10 cellular contexts compared by ENCODE assay signal in the genomic region with DNA sequence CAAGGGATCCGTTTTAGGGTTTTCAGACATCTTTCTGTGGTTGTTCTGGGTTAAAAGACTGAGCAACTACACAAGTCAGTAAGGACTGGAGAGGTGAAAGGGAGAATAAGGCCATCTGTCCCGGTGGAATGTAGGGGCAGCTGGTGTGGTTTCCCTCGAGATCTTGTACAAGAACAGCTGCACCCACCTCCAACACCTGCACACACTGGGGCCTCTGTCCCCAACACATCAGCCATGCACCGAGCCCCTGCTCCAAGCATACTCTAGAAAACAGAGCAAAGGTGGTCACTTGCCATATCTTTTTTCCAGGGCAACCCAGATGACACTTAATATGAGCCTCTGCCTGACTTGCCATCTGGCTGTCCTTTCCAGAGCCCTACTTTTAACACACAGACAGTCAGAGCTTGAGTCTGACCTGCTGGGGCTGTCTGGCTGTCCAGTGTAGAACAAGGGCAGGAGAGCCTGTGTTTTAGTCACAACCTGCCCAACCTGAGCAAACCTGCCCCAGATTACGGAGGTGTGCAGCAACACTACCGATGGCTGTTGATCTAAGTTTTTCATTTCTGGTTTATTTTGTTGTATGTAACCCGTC. TPM values are rescaled to one million over a fixed set of nuclear protein-coding genes. Genes with fewer than 3 reads are reported as not detected.
DNase-seq lines count a peak whose midpoint lies in the region; ATAC-seq and TF ChIP-seq lines count a peak whose summit lies in the region.
"Had no signal": no experiment of that assay in that cellular context is flagged by ENCODE, and none has a peak within 500 bp of the region (broad histone marks: within the 10 kb centered on the region; RNA-seq: fewer than 3 reads in every experiment).

No MANE protein-coding gene starts in this region.

- TF ChIP-seq CTCF in gastrocnemius medialis (IDR thresholded peaks at IDR 0.05 in 4 of 5, conservative IDR thresholded peaks at IDR 0.05 in 1 of 5): no peak
- TF ChIP-seq CTCF in vagina (IDR thresholded peaks at IDR 0.05): no peak
- no peak for TF ChIP-seq CTCF in Calu3 (IDR thresholded peaks at IDR 0.05; ENCODE audit: unreplicated experiment)

- BruUV-seq in Calu3 (replicated peaks; lab: Mats Ljungman, UMichigan): no TSS peak

- intact Hi-C loops in dendritic cell treated with granulocyte-macrophage colony-stimulating factor and Interleukin-4, amounts not matched to agents 40 ng/mL and 50 ng/mL, for 4 days (cut with micrococcal nuclease): loop anchor here (2.0 kb wide), 1 partner anchor 15 kb away; no protein-coding TSS in a partner anchor
- intact Hi-C loops in gastrocnemius medialis (cut with DNase I; ENCODE audit: low total_unique reads): no loop called here
- intact Hi-C loops in vagina (cut with DNase I): no loop called here
- intact Hi-C loops in Calu3 (cut with micrococcal nuclease; ENCODE audit: unreplicated experiment): no loop called here

- peaks cover 0 to 78% of the 10 kb centered on the region in 2 donors for H3K36me3 ChIP-seq in gastrocnemius medialis
- peaks cover 5 to 92% of the 10 kb centered on the region in 2 donors for H3K36me3 ChIP-seq in vagina

- in situ Hi-C loops in gastrocnemius medialis (cut with MboI; ENCODE audit: low sequenced_read_pairs in 4 of 4): no loop called here

- peak; percentile 73 to 88 for ATAC-seq in gastrocnemius medialis
- ATAC-seq: stimulated activated memory B cell treated with anti-CD40 and anti-IgM and Interleukin-4, amounts not matched to agents 10 μg/mL and 1 μg/mL and 100 μg/mL, for 72 hours had no signal

- peak overlapping the region; percentile 78 for H3K27ac Mint-ChIP-seq in dendritic cell treated with granulocyte-macrophage colony-stimulating factor and Interleukin-4, amounts not matched to agents 40 ng/mL and 50 ng/mL, for 4 days
- no peak overlapping the region for H3K27ac Mint-ChIP-seq in Calu3 (ENCODE audit: unreplicated experiment)
- H3K27ac Mint-ChIP-seq: natural killer cell treated with Interleukin-12 subunit alpha and Interleukin-12 subunit beta and Interleukin-15 and Interleukin-18, amount 100 ng/mL, for 72 hours; stimulated activated memory B cell treated with anti-CD40 and anti-IgM and Interleukin-4, amounts not matched to agents 10 μg/mL and 1 μg/mL and 100 μg/mL, for 72 hours had no signal

- peaks cover 100% of the 10 kb centered on the region for H3K36me3 Mint-ChIP-seq in dendritic cell treated with granulocyte-macrophage colony-stimulating factor and Interleukin-4, amounts not matched to agents 40 ng/mL and 50 ng/mL, for 4 days (ENCODE audit: low read depth)
- H3K36me3 Mint-ChIP-seq in Calu3 (ENCODE audit: insufficient read depth, unreplicated experiment): peaks cover 12% of the 10 kb centered on the region

- H3K4me3 ChIP-seq in gastrocnemius medialis (peak overlapping the region in 1 of 4 donors; percentile 43), vagina (no peak overlapping the region)

- peak overlapping the region; percentile 35 for H3K4me3 Mint-ChIP-seq in dendritic cell treated with granulocyte-macrophage colony-stimulating factor and Interleukin-4, amounts not matched to agents 40 ng/mL and 50 ng/mL, for 4 days
- no peak overlapping the region for H3K4me3 Mint-ChIP-seq in Calu3 (ENCODE audit: low read depth, unreplicated experiment)
- H3K4me3 Mint-ChIP-seq: natural killer cell treated with Interleukin-12 subunit alpha and Interleukin-12 subunit beta and Interleukin-15 and Interleukin-18, amount 100 ng/mL, for 72 hours; stimulated activated memory B cell treated with anti-CD40 and anti-IgM and Interleukin-4, amounts not matched to agents 10 μg/mL and 1 μg/mL and 100 μg/mL, for 72 hours had no signal

- DNase-seq in NAMALWA (ENCODE audit: low spot score) (peak; percentile 49), gastrocnemius medialis (peak in 1 of 2 donors; percentile 77), vagina (ENCODE audit: extremely low spot score in 2 of 2) (no peak), Calu3 (no peak)
- DNase-seq: DMS79, NCI-H1417 treated with DMSO at 0.1 percent for 48 hours, T-helper 2 cell had no signal

- TF ChIP-seq POLR2A in gastrocnemius medialis (IDR thresholded peaks at IDR 0.05) (no peak), vagina (IDR thresholded peaks at IDR 0.05) (no peak)

- peaks cover 61% of the 10 kb centered on the region for H3K4me1 Mint-ChIP-seq in dendritic cell treated with granulocyte-macrophage colony-stimulating factor and Interleukin-4, amounts not matched to agents 40 ng/mL and 50 ng/mL, for 4 days (ENCODE audit: low read depth)
- H3K4me1 Mint-ChIP-seq in Calu3 (ENCODE audit: low read depth, unreplicated experiment): no peaks in the 10 kb centered on the region

- H3K27me3 Mint-ChIP-seq in dendritic cell treated with granulocyte-macrophage colony-stimulating factor and Interleukin-4, amounts not matched to agents 40 ng/mL and 50 ng/mL, for 4 days: no peaks in the 10 kb centered on the region
- no peaks in the 10 kb centered on the region for H3K27me3 Mint-ChIP-seq in Calu3 (ENCODE audit: unreplicated experiment)
- H3K27me3 Mint-ChIP-seq: natural killer cell treated with Interleukin-12 subunit alpha and Interleukin-12 subunit beta and Interleukin-15 and Interleukin-18, amount 100 ng/mL, for 72 hours; stimulated activated memory B cell treated with anti-CD40 and anti-IgM and Interleukin-4, amounts not matched to agents 10 μg/mL and 1 μg/mL and 100 μg/mL, for 72 hours had no signal

- no peaks in the 10 kb centered on the region for H3K9me3 Mint-ChIP-seq in dendritic cell treated with granulocyte-macrophage colony-stimulating factor and Interleukin-4, amounts not matched to agents 40 ng/mL and 50 ng/mL, for 4 days
- no peaks in the 10 kb centered on the region for H3K9me3 Mint-ChIP-seq in Calu3 (ENCODE audit: low read depth, unreplicated experiment)
- H3K9me3 Mint-ChIP-seq: natural killer cell treated with Interleukin-12 subunit alpha and Interleukin-12 subunit beta and Interleukin-15 and Interleukin-18, amount 100 ng/mL, for 72 hours; stimulated activated memory B cell treated with anti-CD40 and anti-IgM and Interleukin-4, amounts not matched to agents 10 μg/mL and 1 μg/mL and 100 μg/mL, for 72 hours had no signal

- CTCF ChIA-PET in Calu3 (lab: Charles Lee): interaction anchor here (1.1 kb wide), 1 partner anchor 16 kb away, joined by 5 read pairs; a partner anchor contains a TSS

- H3K9me3 ChIP-seq in gastrocnemius medialis (no peaks in the 10 kb centered on the region), vagina (no peaks in the 10 kb centered on the region)

- H3K27me3 ChIP-seq in gastrocnemius medialis (no peaks in the 10 kb centered on the region), vagina (no peaks in the 10 kb centered on the region)

- H3K27ac ChIP-seq in gastrocnemius medialis (peak overlapping the region; percentile 86 to 95 (median 90)), vagina (no peak overlapping the region)

- H3K4me1 ChIP-seq in gastrocnemius medialis (peaks cover 14 to 37% of the 10 kb centered on the region in 2 donors), vagina (no peaks in the 10 kb centered on the region)

RNA-seq across cellular contexts. Expression of a gene that starts 12.2 kb away (rescaled TPM):
- total RNA-seq in gastrocnemius medialis: 100 to 1,000 TPM in 2 of 4 donors, 10 to 100 TPM in 2; 56.8 to 124 (median 92.4) TPM
- 46.7 TPM for total RNA-seq in vagina
- total RNA-seq in Calu3 (2022): 56.1 and 58.5 TPM in 2 replicates

RNA-seq across cellular contexts. Expression of a gene that starts 17.0 kb away (rescaled TPM):
- total RNA-seq in gastrocnemius medialis: 10 to 100 TPM; 13.4 to 22.2 (median 17.2) TPM
- 7.9 TPM for total RNA-seq in vagina
- total RNA-seq in Calu3 (2022): 25.1 and 26.7 TPM in 2 replicates

RNA-seq across cellular contexts. Expression of a gene that starts 19.8 kb away (rescaled TPM):
- total RNA-seq in gastrocnemius medialis (1 to 10 TPM; 6.8 to 9.6 (median 7.6) TPM), vagina (62.1 TPM), Calu3 (2022) (66.5 and 66.7 TPM in 2 replicates)

RNA-seq across cellular contexts. Expression of a gene that starts 31.0 kb away (rescaled TPM):
- total RNA-seq in gastrocnemius medialis: 10 to 100 TPM in 2 of 4 donors, 1 to 10 TPM in 2; 5.3 to 13.5 (median 10.1) TPM
- total RNA-seq in vagina: 47.4 TPM
- 1.6 and 1.7 TPM in 2 replicates for total RNA-seq in Calu3 (2022)

RNA-seq across cellular contexts. Expression of a gene that starts 39.4 kb away (rescaled TPM):
- total RNA-seq in gastrocnemius medialis: 1 to 10 TPM; 1.4 to 4.8 (median 4.4) TPM
- total RNA-seq in vagina: 6.9 TPM
- 39.3 and 42.6 TPM in 2 replicates for total RNA-seq in Calu3 (2022)
